Comparison of ENCODE assay signal across 10 cellular contexts in genomic region chr14:102849522-102850379, GRCh38.
DNase-seq lines count a peak whose midpoint lies in the region; ATAC-seq, FAIRE-seq and TF ChIP-seq lines count a peak whose summit lies in the region.
"Had no signal": no experiment of that assay in that cellular context is flagged by ENCODE, and none has a peak within 500 bp of the region (broad histone marks: within the 10 kb centered on the region; RNA-seq: fewer than 3 reads in every experiment).

No MANE protein-coding gene starts in this region.

- H3K4me1 ChIP-seq in GM12878 (ENCODE audit: control insufficient read depth, insufficient read depth, low read length) = peaks cover 10% of the 10 kb centered on the region
- peaks cover 0 to 4% of the 10 kb centered on the region in 2 donors for H3K4me1 ChIP-seq in lung (ENCODE audit: control insufficient read depth in 2 of 2, insufficient read depth in 2 of 2, low read length in 2 of 2)

- in situ Hi-C loops in GM12878 (cut with MboI) = no loop called here

- no peak for TF ChIP-seq EP300 in GM12878 (IDR thresholded peaks at IDR 0.05; ENCODE audit: borderline replicate concordance in 1 of 2, control insufficient read depth in 1 of 2, low read depth in 2 of 2, low read length in 2 of 2)

- H3K4me3 ChIP-seq in AG04450 (ENCODE audit: low read depth, low read length) (peak overlapping the region; percentile 27), GM12878 (no peak overlapping the region), lung (no peak overlapping the region)

- H2AFZ ChIP-seq in GM12878 (ENCODE audit: control insufficient read depth, low read depth, low read length) = no peak overlapping the region

- CTCF ChIA-PET in AG04450 (lab: Charles Lee) = interaction anchor here (1.1 kb wide), 1 partner anchor 75 kb away, joined by 3 read pairs; no protein-coding TSS in a partner anchor
- CTCF ChIA-PET in GM12878 (lab: Yijun Ruan, JAX) = interaction anchor here (0.6 to 1.5 kb wide), 5 partner anchors 24 to 256 kb away, joined by 3 to 6 read pairs (median 3); no protein-coding TSS in a partner anchor

- intact Hi-C loops in GM12878 (cut with micrococcal nuclease; ENCODE audit: unreplicated experiment) = no loop called here

- 88% methylated on average over 6 of the region's 6 CpGs for WGBS in GM12878 (ENCODE audit: insufficient coverage, insufficient replicate concordance, low lambda C conversion rate, missing lambda C conversion rate)
- WGBS in lung, 2 donors = 17 to 18% methylated on average over 6 of the region's 6 CpGs

- H3K27me3 ChIP-seq in AG04450 (ENCODE audit: control insufficient read depth, insufficient read depth, low read length) (no peaks in the 10 kb centered on the region), GM12878 (replicated peaks in 1 of 2; ENCODE audit: control insufficient read depth in 2 of 2, insufficient read depth in 2 of 2, low read length in 1 of 2) (no peaks in the 10 kb centered on the region), lung (ENCODE audit: control insufficient read depth, insufficient read depth) (no peaks in the 10 kb centered on the region)

- peaks cover 14 to 21% (median 20%) of the 10 kb centered on the region in 3 donors for H3K4me1 Mint-ChIP-seq in IgD-negative memory B cell

- no peaks in the 10 kb centered on the region for H3K9me3 Mint-ChIP-seq in IgD-negative memory B cell

- ATAC-seq in GM12878 = peak; percentile 52
- peak; percentile 41 for ATAC-seq in lung (ENCODE audit: insufficient read depth, low FRiP score)
- ATAC-seq in HG03571 (IDR thresholded peaks at IDR 0.05; ENCODE audit: unreplicated experiment) = no peak
- ATAC-seq in HG03175 (IDR thresholded peaks at IDR 0.05; ENCODE audit: unreplicated experiment) = no peak
- ATAC-seq in GM21529 (IDR thresholded peaks at IDR 0.05; ENCODE audit: unreplicated experiment) = no peak

- H3K9me3 ChIP-seq in AG04450 (ENCODE audit: control insufficient read depth, insufficient read depth, low read length) = no peaks in the 10 kb centered on the region
- H3K9me3 ChIP-seq in GM12878 (replicated peaks; ENCODE audit: control insufficient read depth, insufficient read depth, low read length) = peaks cover 1% of the 10 kb centered on the region; the same call in 2 of the 3 replicates
- H3K9me3 ChIP-seq in lung (ENCODE audit: control insufficient read depth in 2 of 2, insufficient read depth in 1 of 2, low read length in 1 of 2) = no peaks in the 10 kb centered on the region

- no peaks in the 10 kb centered on the region for H3K27me3 Mint-ChIP-seq in IgD-negative memory B cell

- no peak for TF ChIP-seq POLR2A in GM12878 (IDR thresholded peaks at IDR 0.05; ENCODE audit: low read depth, low read length)

- SMC1A ChIA-PET in GM12878 (lab: Charles Lee; ENCODE audit: uncharacterized antibody, unreplicated experiment) = interaction anchor here (0.5 to 1.5 kb wide), 8 partner anchors 20 to 65 kb away, joined by 3 to 6 read pairs (median 3); no protein-coding TSS in a partner anchor

- no peak overlapping the region for H3K9ac ChIP-seq in GM12878 (ENCODE audit: control insufficient read depth, insufficient read depth, low read length)

- peaks cover 7% of the 10 kb centered on the region for H3K36me3 Mint-ChIP-seq in IgD-negative memory B cell

- H3K36me3 ChIP-seq in GM12878 (ENCODE audit: control insufficient read depth in 2 of 2, insufficient read depth in 2 of 2, low read length in 1 of 2) (peaks cover 3 to 16% of the 10 kb centered on the region in 2 experiments), lung (ENCODE audit: control insufficient read depth in 2 of 2, insufficient read depth in 2 of 2, low read length in 2 of 2) (peaks cover 0 to 1% of the 10 kb centered on the region in 2 donors)

- peak overlapping the region; percentile 59 for H3K27ac ChIP-seq in AG04450 (ENCODE audit: low read depth, low read length)
- 0 out of 2 replicates have a peak overlapping the region, but pooled peaks have one; percentile 24 for H3K27ac ChIP-seq in GM12878 (ENCODE audit: control insufficient read depth, insufficient read depth)
- H3K27ac ChIP-seq in lung (ENCODE audit: low read depth in 1 of 2, low read length in 1 of 2) = peak overlapping the region in 1 of 2 donors; percentile 29

- DNase-seq in AG04450 (ENCODE audit: low read depth, low spot score) = no peak
- no peak for DNase-seq in GM12878 (ENCODE audit: low read depth, low spot score)
- DNase-seq in lung (ENCODE audit: low spot score) = no peak
- no peak for DNase-seq in stimulated activated CD4-positive, alpha-beta T cell treated with anti-CD3 and anti-CD28 coated beads, Interleukin-2, amount 100 ng/mL, for 48 hours
- DNase-seq: retina had no signal

- H3K4me2 ChIP-seq in GM12878 (ENCODE audit: control insufficient read depth, insufficient read depth) = no peak overlapping the region

- TF ChIP-seq CTCF in AG04450 (IDR thresholded peaks at IDR 0.05; ENCODE audit: low read depth, low read length) (no peak), GM12878 (IDR thresholded peaks at IDR 0.05 in 2 of 3, conservative IDR thresholded peaks at IDR 0.05 in 1 of 3; ENCODE audit: control insufficient read depth in 2 of 3, extremely low read depth in 1 of 3, insufficient read depth in 1 of 3, low read depth in 3 of 3, low read length in 3 of 3) (no peak), lung (IDR thresholded peaks at IDR 0.05; ENCODE audit: control extremely low read depth, extremely low read depth) (no peak)

- RAD21 ChIA-PET in GM12878 (lab: Charles Lee; ENCODE audit: unreplicated experiment) = interaction anchor here (1.0 to 1.3 kb wide), 2 partner anchors 36 to 155 kb away, joined by 3 read pairs; no protein-coding TSS in a partner anchor

- H3K27ac Mint-ChIP-seq in IgD-negative memory B cell = peak overlapping the region; percentile 36 to 77 (median 47)

- no TSS peak for BruUV-seq in GM12878 (replicated peaks; lab: Mats Ljungman, UMichigan)

- FAIRE-seq in GM12878 (lab: Jason Lieb, UNC) = no peak
- FAIRE-seq: GM18507 had no signal

- H4K20me1 ChIP-seq in GM12878 (ENCODE audit: control insufficient read depth, insufficient read depth) = no peaks in the 10 kb centered on the region

- peaks cover 67% of the 10 kb centered on the region for H3K79me2 ChIP-seq in GM12878 (ENCODE audit: control insufficient read depth, insufficient read depth, low read length)

- TF ChIP-seq RAD21 in GM12878 (IDR thresholded peaks at IDR 0.05; ENCODE audit: insufficient read depth, low read depth, low read length) = no peak

- POLR2A ChIA-PET in AG04450 (lab: Yijun Ruan, JAX) = no interaction called here
- POLR2A ChIA-PET in GM12878 (lab: Charles Lee) = interaction anchor here (0.6 to 0.8 kb wide), 3 partner anchors 9 to 44 kb away, joined by 3 to 9 read pairs (median 3); no protein-coding TSS in a partner anchor

- H3K4me3 Mint-ChIP-seq in IgD-negative memory B cell = peak overlapping the region in 1 of 4 donors; percentile 49

TF ChIP-seq in GM12878, 131 proteins besides CTCF, POLR2A, EP300 and RAD21:
- peak; percentile 58; the same call in 1 of the 2 replicates for TF ChIP-seq RELB (IDR thresholded peaks at IDR 0.05; ENCODE audit: low read depth)
- no peak for TF ChIP-seq SPI1 (IDR thresholded peaks at IDR 0.05; ENCODE audit: borderline replicate concordance, insufficient read depth, low read depth, low read length)

Comparison
In these comparisons a context has a peak if more than half of its experiments do, and no peak if none do; other contexts are left out.
1. ATAC-seq: peak in GM12878 (single experiment) and lung (single experiment); none in HG03571 (single experiment), HG03175 (single experiment) and GM21529 (single experiment).